In the genomic region with DNA sequence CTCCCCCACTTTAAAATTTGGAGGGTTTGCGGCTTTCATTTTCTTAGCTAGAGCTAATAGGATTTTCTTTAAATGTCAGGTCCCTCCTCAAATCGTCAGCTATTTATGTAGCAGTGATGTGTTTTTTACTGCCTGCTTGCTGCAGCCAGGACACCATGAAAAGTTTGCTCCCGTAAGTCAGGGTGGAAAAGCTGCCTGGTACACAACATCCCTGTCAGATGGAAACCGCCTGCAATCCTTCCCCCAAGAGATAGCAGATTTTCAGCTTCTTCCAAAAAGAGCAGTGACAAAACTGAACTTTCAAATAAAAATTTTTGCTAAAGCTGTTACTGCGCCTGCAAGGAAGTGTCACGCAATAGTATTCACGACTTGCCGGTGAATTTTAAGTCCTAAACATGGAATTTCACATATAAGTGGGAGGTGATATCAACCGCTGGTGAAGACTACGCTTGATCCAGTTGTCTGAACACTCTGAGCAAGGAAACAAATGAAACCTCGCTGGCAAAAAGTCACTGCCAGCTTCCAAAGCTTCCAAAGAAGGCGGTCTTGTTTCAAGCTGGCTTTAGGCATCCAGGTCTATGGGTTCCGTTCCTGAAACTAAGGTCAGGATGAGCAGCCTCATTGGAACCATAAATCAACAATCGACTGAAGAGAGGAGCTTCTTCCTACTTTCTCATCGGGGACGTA, we compare ENCODE assay signal across 14 cellular contexts. TPM values are rescaled to one million over a fixed set of nuclear protein-coding genes. Genes with fewer than 3 reads are reported as not detected.
DNase-seq lines count a peak whose midpoint lies in the region; ATAC-seq, FAIRE-seq and TF ChIP-seq lines count a peak whose summit lies in the region.
"Had no signal": no experiment of that assay in that cellular context is flagged by ENCODE, and none has a peak within 500 bp of the region (broad histone marks: within the 10 kb centered on the region; RNA-seq: fewer than 3 reads in every experiment).

No MANE protein-coding gene starts in this region.

- H3K27me3 ChIP-seq in ascending aorta (no peaks in the 10 kb centered on the region), kidney epithelial cell (ENCODE audit: control insufficient read depth, insufficient read depth, low read length) (peaks cover 8% of the 10 kb centered on the region), skeletal muscle satellite cell (ENCODE audit: control insufficient read depth, insufficient read depth, low read length) (no peaks in the 10 kb centered on the region), small intestine (ENCODE audit: control insufficient read depth in 2 of 2, insufficient read depth in 2 of 2, low read length in 2 of 2) (no peaks in the 10 kb centered on the region)
- H3K27me3 ChIP-seq: body of pancreas had no signal

- peaks cover 9 to 27% of the 10 kb centered on the region in 2 donors for H3K4me1 ChIP-seq in ascending aorta
- H3K4me1 ChIP-seq in skeletal muscle satellite cell (ENCODE audit: control insufficient read depth, insufficient read depth, low read length) = peaks cover 38% of the 10 kb centered on the region
- no peaks in the 10 kb centered on the region for H3K4me1 ChIP-seq in small intestine (ENCODE audit: control insufficient read depth in 2 of 2, insufficient read depth in 1 of 2, low read depth in 1 of 2, low read length in 1 of 2)
- H3K4me1 ChIP-seq: body of pancreas had no signal

- H3K36me3 ChIP-seq in ascending aorta (no peaks in the 10 kb centered on the region), kidney epithelial cell (ENCODE audit: control insufficient read depth, insufficient read depth, low read length) (no peaks in the 10 kb centered on the region), skeletal muscle satellite cell (ENCODE audit: insufficient read depth, low read length) (peaks cover 27% of the 10 kb centered on the region), small intestine (ENCODE audit: control insufficient read depth in 2 of 2, insufficient read depth in 2 of 2, low read length in 2 of 2) (no peaks in the 10 kb centered on the region)

- FAIRE-seq in small intestine (lab: Jason Lieb, UNC) = no peak

- peak overlapping the region; percentile 19 for H3K4me2 ChIP-seq in skeletal muscle satellite cell (ENCODE audit: low read length)

- H3K27ac ChIP-seq in ascending aorta (peak overlapping the region; percentile 76 to 77), small intestine (ENCODE audit: low read depth in 1 of 2, low read length in 1 of 2) (peak overlapping the region in 1 of 2 donors; percentile 88)

- ATAC-seq in GM18517 (IDR thresholded peaks at IDR 0.05; ENCODE audit: unreplicated experiment) = no peak
- ATAC-seq: body of pancreas had no signal

- H3K9ac ChIP-seq in skeletal muscle satellite cell (ENCODE audit: low read depth, low read length) = peak overlapping the region; percentile 54

- 64 to 81% (median 79%) methylated on average over 16 of the region's 16 CpGs for WGBS in small intestine, 3 donors

- DNase-seq in AG09309 (ENCODE audit: low read depth) (no peak), ascending aorta (ENCODE audit: low spot score in 2 of 2) (no peak), kidney epithelial cell (ENCODE audit: low read depth) (no peak), hippocampal formation (lab: John Stamatoyannopoulos, UW) (no peak), small intestine (no peak), midbrain (lab: John Stamatoyannopoulos, UW) (no peak)
- DNase-seq: activated CD4-positive, alpha-beta T cell treated with anti-CD3 and anti-CD28 coated beads, Interleukin-2, amount 10 ng/mL, durations not matched to agents 24 days and 14 days; activated T-cell treated with anti-CD3 and anti-CD28 coated beads, Interleukin-2, amount 50 U/mL, for 48 hours; body of pancreas; GOT3; naive B cell; stimulated activated CD4-positive, alpha-beta T cell treated with anti-CD3 and anti-CD28 coated beads, Interleukin-12 subunit alpha, Interleukin-12 subunit beta, amount 100 ng/mL, for 4 hours had no signal

- intact Hi-C loops in ascending aorta (cut with DNase I) = loop anchor here (2.0 to 10.0 kb wide), 2 partner anchors 240 to 286 kb away; no protein-coding TSS in a partner anchor

- TF ChIP-seq CTCF in AG09309 (IDR thresholded peaks at IDR 0.05; ENCODE audit: control insufficient read depth, insufficient read depth, low read depth, low read length, missing control alignments) (no peak), ascending aorta (IDR thresholded peaks at IDR 0.05) (no peak), kidney epithelial cell (IDR thresholded peaks at IDR 0.05; ENCODE audit: insufficient read depth, low read length, poor library complexity, severe bottlenecking) (no peak)

- H3K4me3 ChIP-seq in AG09309 (ENCODE audit: control insufficient read depth, low read depth, low read length) (peak overlapping the region; percentile 90), ascending aorta (peak overlapping the region; percentile 45 to 67), kidney epithelial cell (ENCODE audit: low read depth, low read length) (peak overlapping the region; percentile 9), skeletal muscle satellite cell (ENCODE audit: low read length) (no peak overlapping the region), small intestine (ENCODE audit: low read depth in 1 of 2, low read length in 2 of 2) (no peak overlapping the region)
- H3K4me3 ChIP-seq: body of pancreas had no signal

- H3K9me3 ChIP-seq in ascending aorta (no peaks in the 10 kb centered on the region), skeletal muscle satellite cell (replicated peaks; ENCODE audit: low read length) (no peaks in the 10 kb centered on the region), small intestine (ENCODE audit: control insufficient read depth, low read depth) (no peaks in the 10 kb centered on the region)
- H3K9me3 ChIP-seq: body of pancreas had no signal

RNA-seq across cellular contexts. Expression of a gene that starts 2.9 kb away (rescaled TPM):
- 156 TPM for total RNA-seq in ascending aorta
- 81.9 and 124 TPM in 2 replicates for total RNA-seq in kidney epithelial cell
- 1,992 and 2,805 TPM in 2 replicates for total RNA-seq in skeletal muscle satellite cell (2012; rRNA removed)
- 10 to 100 TPM in 1 of 3 donors, 1 to 10 TPM in 1, under 1 TPM in 1; 0.89 to 50.2 (median 3.2) TPM for polyA plus RNA-seq in small intestine

Comparison
In these comparisons a context has a peak if more than half of its experiments do, and no peak if none do; other contexts are left out.
1. H3K4me3 ChIP-seq: peak in AG09309 (single experiment), ascending aorta (2 of 2) and kidney epithelial cell (single experiment); none in skeletal muscle satellite cell (single experiment) and small intestine (0 of 2).